In genomic region chr5:55903121-55903701, GRCh38 we compare ENCODE assay signal across 10 cellular contexts. TPM values are rescaled to one million over a fixed set of nuclear protein-coding genes. Genes with fewer than 3 reads are reported as not detected.
DNase-seq lines count a peak whose midpoint lies in the region; ATAC-seq and TF ChIP-seq lines count a peak whose summit lies in the region.
"Had no signal": no experiment of that assay in that cellular context is flagged by ENCODE, and none has a peak within 500 bp of the region (broad histone marks: within the 10 kb centered on the region; RNA-seq: fewer than 3 reads in every experiment).

No MANE protein-coding gene starts in this region.

- H3K9ac ChIP-seq in MM.1S (ENCODE audit: low read length) = no peak overlapping the region

- no peak overlapping the region for H2AFZ ChIP-seq in MM.1S (ENCODE audit: low read length)

- H3K4me3 ChIP-seq in MM.1S (ENCODE audit: low read length) = no peak overlapping the region
- H3K4me3 ChIP-seq: Peyer's patch had no signal

- H3K4me2 ChIP-seq in MM.1S (ENCODE audit: low read depth, low read length) = no peak overlapping the region

- H3K4me1 Mint-ChIP-seq in T-helper 2 cell treated with Interferon-gamma antibody and Interleukin-4, amounts not matched to agents 5 μg/mL and 100 μg/mL, for 36 hours (ENCODE audit: low read depth) = peaks cover 34% of the 10 kb centered on the region

- no peak for TF ChIP-seq CTCF in MM.1S (IDR thresholded peaks at IDR 0.05; ENCODE audit: low read length)

- peak; percentile 83 for DNase-seq in T-helper 2 cell treated with Interferon-gamma antibody and Interleukin-4, amounts not matched to agents 5 μg/mL and 100 μg/mL, for 36 hours (ENCODE audit: low spot score)
- DNase-seq in astrocyte of the hippocampus (ENCODE audit: low read depth, low spot score) (peak; percentile 27), NCI-H1048 (lab: John Stamatoyannopoulos, UW) (no peak), SK-N-DZ (ENCODE audit: low spot score) (no peak), MM.1S (no peak)
- peak; percentile 26 to 33 (median 33) for DNase-seq in stimulated activated CD4-positive, alpha-beta T cell treated with anti-CD3 and anti-CD28 coated beads, TNF-alpha, amount 100 ng/mL, for 4 hours (ENCODE audit: low read depth in 3 of 3)

- H3K27me3 Mint-ChIP-seq in T-helper 2 cell treated with Interferon-gamma antibody and Interleukin-4, amounts not matched to agents 5 μg/mL and 100 μg/mL, for 36 hours (ENCODE audit: low read depth) = peaks cover 5% of the 10 kb centered on the region

- H3K4me3 Mint-ChIP-seq in T-helper 2 cell treated with Interferon-gamma antibody and Interleukin-4, amounts not matched to agents 5 μg/mL and 100 μg/mL, for 36 hours = peak overlapping the region; percentile 51

- no peaks in the 10 kb centered on the region for H3K36me3 ChIP-seq in MM.1S (replicated peaks; ENCODE audit: insufficient read depth, low read length)
- H3K36me3 ChIP-seq: neutrophil, Peyer's patch had no signal

- H3K27ac ChIP-seq in MM.1S (ENCODE audit: low read length) = no peak overlapping the region
- H3K27ac ChIP-seq: neutrophil, Peyer's patch had no signal

- H3K9me2 ChIP-seq in MM.1S (replicated peaks; ENCODE audit: insufficient read depth, low read length) = no peaks in the 10 kb centered on the region

- H3K9me3 Mint-ChIP-seq in T-helper 2 cell treated with Interferon-gamma antibody and Interleukin-4, amounts not matched to agents 5 μg/mL and 100 μg/mL, for 36 hours = no peaks in the 10 kb centered on the region

- no peaks in the 10 kb centered on the region for H3K36me3 Mint-ChIP-seq in T-helper 2 cell treated with Interferon-gamma antibody and Interleukin-4, amounts not matched to agents 5 μg/mL and 100 μg/mL, for 36 hours (ENCODE audit: low read depth)

- no peaks in the 10 kb centered on the region for H3K79me2 ChIP-seq in MM.1S (ENCODE audit: low read length)

- no peaks in the 10 kb centered on the region for H3K4me1 ChIP-seq in MM.1S (ENCODE audit: low read length)
- H3K4me1 ChIP-seq: Peyer's patch had no signal

- H3K27ac Mint-ChIP-seq in T-helper 2 cell treated with Interferon-gamma antibody and Interleukin-4, amounts not matched to agents 5 μg/mL and 100 μg/mL, for 36 hours = peak overlapping the region; percentile 27

- H4K20me1 ChIP-seq in MM.1S (ENCODE audit: insufficient read depth, low read length) = no peaks in the 10 kb centered on the region

- ATAC-seq in GM18870 (IDR thresholded peaks at IDR 0.05; ENCODE audit: unreplicated experiment) (peak; percentile 82), HG02973 (IDR thresholded peaks at IDR 0.05; ENCODE audit: unreplicated experiment) (peak; percentile 94)

- no peaks in the 10 kb centered on the region for H3F3A ChIP-seq in MM.1S (ENCODE audit: insufficient read depth, low read length)

- no peaks in the 10 kb centered on the region for H3K27me3 ChIP-seq in MM.1S (replicated peaks; ENCODE audit: insufficient read depth, low read length)
- H3K27me3 ChIP-seq: Peyer's patch had no signal

- no peaks in the 10 kb centered on the region for H3K9me3 ChIP-seq in MM.1S (replicated peaks; ENCODE audit: insufficient read depth, low read length)
- H3K9me3 ChIP-seq: neutrophil, Peyer's patch had no signal

RNA-seq across cellular contexts. Expression of gene IL31RA, which starts 52.1 kb away (rescaled TPM):
- not detected in 2 replicates for polyA plus RNA-seq in SK-N-DZ (2014; cell fraction: cytosol; rRNA removed)
- polyA plus RNA-seq in SK-N-DZ (2014; cell fraction: nucleus; rRNA removed) = not detected in 2 replicates

Comparison
In these comparisons a context has a peak if more than half of its experiments do, and no peak if none do; other contexts are left out.
1. DNase-seq: peak in T-helper 2 cell treated with Interferon-gamma antibody and Interleukin-4, amounts not matched to agents 5 μg/mL and 100 μg/mL, for 36 hours (single experiment), astrocyte of the hippocampus (single experiment) and stimulated activated CD4-positive, alpha-beta T cell treated with anti-CD3 and anti-CD28 coated beads, TNF-alpha, amount 100 ng/mL, for 4 hours (3 of 3); none in NCI-H1048 (single experiment), SK-N-DZ (single experiment) and MM.1S (single experiment).